16 cellular contexts compared by ENCODE assay signal in genomic region chr7:5656233-5656632, GRCh38.
"Had no signal": no experiment of that assay in that cellular context is flagged by ENCODE, and none has a peak within 500 bp of the region (broad histone marks: within the 10 kb centered on the region; RNA-seq: fewer than 3 reads in every experiment).

No MANE protein-coding gene starts in this region.

- ATAC-seq: right cardiac atrium had no signal

- H3K27me3 ChIP-seq: esophagus squamous epithelium, neutrophil, stomach, transverse colon had no signal

- H3K27ac ChIP-seq: esophagus squamous epithelium, neutrophil, stomach, thoracic aorta, transverse colon had no signal

- FAIRE-seq: islet of Langerhans, small intestine had no signal

- H3K27me3 Mint-ChIP-seq: naive B cell had no signal

- H3K36me3 ChIP-seq: transverse colon had no signal

- H3K4me3 Mint-ChIP-seq: naive B cell had no signal

- H3K9me3 ChIP-seq: esophagus squamous epithelium, neutrophil, stomach, thoracic aorta, transverse colon had no signal

- H3K4me3 ChIP-seq: esophagus squamous epithelium, stomach, thoracic aorta, transverse colon had no signal

- DNase-seq: cortex of kidney; esophagus squamous epithelium; foreskin fibroblast; kidney glomerular epithelial cell; mesendoderm; naive B cell; right cardiac atrium; stimulated activated CD4-positive, alpha-beta T cell treated with anti-CD3 and anti-CD28 coated beads, Interleukin-12 subunit alpha, Interleukin-12 subunit beta, amount 100 ng/mL, for 4 hours; stimulated activated naive CD4-positive, alpha-beta T cell; stomach; substantia nigra; transverse colon had no signal

- H3K9me3 Mint-ChIP-seq: naive B cell had no signal
